Comparison of ENCODE assay signal across 9 cellular contexts in the genomic region with DNA sequence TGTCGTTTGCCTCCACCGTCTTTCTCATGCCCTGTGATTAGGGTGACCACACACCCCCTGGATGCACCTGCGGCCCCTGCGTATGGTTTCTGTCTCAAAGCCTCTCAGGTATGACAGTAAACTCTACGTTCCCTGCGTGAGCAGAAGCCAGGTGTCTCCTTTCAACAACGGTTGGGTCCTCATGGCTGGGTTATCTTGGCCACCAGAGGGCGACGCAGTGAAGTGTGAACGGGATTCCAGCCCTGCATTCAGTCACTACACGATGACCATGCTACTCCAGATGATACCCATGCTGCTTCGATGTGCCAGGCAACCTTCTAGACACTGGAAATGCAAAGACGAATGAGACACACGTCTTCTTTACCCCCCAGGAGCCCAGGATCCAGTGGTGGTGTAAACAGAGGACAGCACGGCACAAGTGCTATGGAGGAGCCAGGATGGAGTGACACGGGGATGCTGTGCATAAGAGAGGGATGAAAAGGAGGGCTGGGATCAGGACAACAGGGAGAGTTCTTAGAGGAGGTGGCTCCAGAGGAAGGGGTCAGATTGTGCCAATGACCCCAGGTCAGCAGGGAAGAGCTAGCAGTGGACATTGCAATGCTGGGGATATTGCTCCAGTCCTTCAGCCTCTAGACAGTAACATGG.
DNase-seq lines count a peak whose midpoint lies in the region; ATAC-seq, FAIRE-seq and TF ChIP-seq lines count a peak whose summit lies in the region.
"Had no signal": no experiment of that assay in that cellular context is flagged by ENCODE, and none has a peak within 500 bp of the region (broad histone marks: within the 10 kb centered on the region; RNA-seq: fewer than 3 reads in every experiment).

No MANE protein-coding gene starts in this region.

- H3K9me3 ChIP-seq in A549 (no peaks in the 10 kb centered on the region), iPS DF 6.9 (ENCODE audit: control insufficient read depth, insufficient read depth, low read length) (no peaks in the 10 kb centered on the region)

- H3K27me3 Mint-ChIP-seq in activated naive CD4-positive, alpha-beta T cell treated with anti-CD3 and anti-CD28 coated beads for 36 hours (ENCODE audit: low read depth), result peaks cover 23% of the 10 kb centered on the region
- H3K27me3 Mint-ChIP-seq in stimulated activated naive B cell treated with anti-CD40 and anti-IgM and Interleukin-4, amounts not matched to agents 10 μg/mL and 1 μg/mL and 100 μg/mL, for 72 hours, result peaks cover 32% of the 10 kb centered on the region in 2 donors

- no peak for TF ChIP-seq EP300 in A549 (IDR thresholded peaks at IDR 0.05)

- TF ChIP-seq CTCF in A549 (IDR thresholded peaks at IDR 0.05) (peak; percentile 50), GM12874 (IDR thresholded peaks at IDR 0.05; ENCODE audit: insufficient read depth, low read depth, low read length) (peak; percentile 65), lower leg skin (IDR thresholded peaks at IDR 0.05) (no peak)

- POLR2A ChIA-PET in A549 (lab: Yijun Ruan, JAX), result no interaction called here

- TF ChIP-seq POLR2A in A549 (IDR thresholded peaks at IDR 0.05; ENCODE audit: low read length) (no peak), lower leg skin (IDR thresholded peaks at IDR 0.05) (no peak)

- H3K27ac Mint-ChIP-seq in activated naive CD4-positive, alpha-beta T cell treated with anti-CD3 and anti-CD28 coated beads for 36 hours, result no peak overlapping the region
- no peak overlapping the region for H3K27ac Mint-ChIP-seq in stimulated activated naive B cell treated with anti-CD40 and anti-IgM and Interleukin-4, amounts not matched to agents 10 μg/mL and 1 μg/mL and 100 μg/mL, for 72 hours
- H3K27ac Mint-ChIP-seq: dendritic cell treated with granulocyte-macrophage colony-stimulating factor and Interleukin-4, amounts not matched to agents 40 ng/mL and 50 ng/mL, for 4 days had no signal

- H3K4me3 ChIP-seq in A549, result no peak overlapping the region
- H3K4me3 ChIP-seq in iPS DF 6.9 (ENCODE audit: low read length), result no peak overlapping the region
- no peak overlapping the region for H3K4me3 ChIP-seq in lower leg skin (ENCODE audit: low read depth, poor library complexity, severe bottlenecking)

- H3K27ac ChIP-seq in A549, result no peak overlapping the region
- H3K27ac ChIP-seq in iPS DF 6.9 (ENCODE audit: low read length), result no peak overlapping the region

- CTCF ChIA-PET in A549 (lab: Yijun Ruan, JAX), result interaction anchor here (0.5 to 3.8 kb wide), 11 partner anchors 10 to 204 kb away, joined by 3 to 21 read pairs (median 5); no protein-coding TSS in a partner anchor
- CTCF ChIA-PET in activated naive CD4-positive, alpha-beta T cell treated with anti-CD3 and anti-CD28 coated beads for 36 hours (lab: Charles Lee), result interaction anchor here (1.0 to 1.2 kb wide), 2 partner anchors 10 to 81 kb away, joined by 3 to 4 read pairs; no protein-coding TSS in a partner anchor

- intact Hi-C loops in activated naive CD4-positive, alpha-beta T cell treated with anti-CD3 and anti-CD28 coated beads for 36 hours (cut with micrococcal nuclease), result loop anchor here (1.0 kb wide), 1 partner anchor 204 kb away; no protein-coding TSS in a partner anchor
- intact Hi-C loops in lower leg skin (cut with DNase I; ENCODE audit: low total_unique reads), result no loop called here

- H3K4me2 ChIP-seq in A549, result no peak overlapping the region

- H3K4me1 ChIP-seq in A549 (no peaks in the 10 kb centered on the region), iPS DF 6.9 (ENCODE audit: control insufficient read depth, insufficient read depth, low read length) (no peaks in the 10 kb centered on the region)

- no peaks in the 10 kb centered on the region for H3K36me3 ChIP-seq in iPS DF 6.9 (ENCODE audit: control insufficient read depth, insufficient read depth, low read length)

- DNase-seq in A549 (ENCODE audit: low read depth in 1 of 2, low spot score in 1 of 2) (peak; percentile 49 to 56), NCI-H187 treated with DMSO at 0.1 percent for 48 hours (lab: John Stamatoyannopoulos, UW) (peak; percentile 12), iPS DF 6.9 (ENCODE audit: low read depth, low spot score) (peak; percentile 75), lower leg skin (ENCODE audit: low spot score in 2 of 2) (no peak)
- peak; percentile 53 for DNase-seq in activated naive CD4-positive, alpha-beta T cell treated with anti-CD3 and anti-CD28 coated beads for 36 hours
- DNase-seq in stimulated activated naive B cell treated with anti-CD40 and anti-IgM and Interleukin-4, amounts not matched to agents 10 μg/mL and 1 μg/mL and 100 μg/mL, for 72 hours, result peak; percentile 8

- no peaks in the 10 kb centered on the region for H3K36me3 Mint-ChIP-seq in activated naive CD4-positive, alpha-beta T cell treated with anti-CD3 and anti-CD28 coated beads for 36 hours (ENCODE audit: low read depth)
- no peaks in the 10 kb centered on the region for H3K36me3 Mint-ChIP-seq in stimulated activated naive B cell treated with anti-CD40 and anti-IgM and Interleukin-4, amounts not matched to agents 10 μg/mL and 1 μg/mL and 100 μg/mL, for 72 hours

- FAIRE-seq in A549 (lab: Jason Lieb, UNC), result no peak

- WGBS in A549 (ENCODE audit: missing lambda C conversion rate), result 28% methylated on average over 16 of the region's 16 CpGs
- WGBS in iPS DF 6.9 (ENCODE audit: insufficient coverage, insufficient read length), result no CpG with 5 or more reads among the region's 16 CpGs
- 56% methylated on average over 16 of the region's 16 CpGs for WGBS in lower leg skin, 2 donors

- peak; percentile 45 to 64; a peak in 4 of 5 replicates for TF ChIP-seq RAD21 in A549 (conservative IDR thresholded peaks at IDR 0.05 in 1 of 2, IDR thresholded peaks at IDR 0.05 in 1 of 2)

- peak; percentile 58 to 94; a peak in 3 of 6 replicates for ATAC-seq in A549
- peak; percentile 45 to 67 for ATAC-seq in stimulated activated naive B cell treated with anti-CD40 and anti-IgM and Interleukin-4, amounts not matched to agents 10 μg/mL and 1 μg/mL and 100 μg/mL, for 72 hours (replicated peaks)
- no peak for ATAC-seq in HG02588 (IDR thresholded peaks at IDR 0.05; ENCODE audit: unreplicated experiment)

- no peaks in the 10 kb centered on the region for H3K4me1 Mint-ChIP-seq in activated naive CD4-positive, alpha-beta T cell treated with anti-CD3 and anti-CD28 coated beads for 36 hours (ENCODE audit: low read depth)
- peaks cover 0 to 2% of the 10 kb centered on the region in 2 donors for H3K4me1 Mint-ChIP-seq in stimulated activated naive B cell treated with anti-CD40 and anti-IgM and Interleukin-4, amounts not matched to agents 10 μg/mL and 1 μg/mL and 100 μg/mL, for 72 hours

- H3K27me3 ChIP-seq in iPS DF 6.9 (ENCODE audit: control insufficient read depth, insufficient read depth, low read length), result no peaks in the 10 kb centered on the region

- no peaks in the 10 kb centered on the region for H3K9me3 Mint-ChIP-seq in activated naive CD4-positive, alpha-beta T cell treated with anti-CD3 and anti-CD28 coated beads for 36 hours
- no peaks in the 10 kb centered on the region for H3K9me3 Mint-ChIP-seq in stimulated activated naive B cell treated with anti-CD40 and anti-IgM and Interleukin-4, amounts not matched to agents 10 μg/mL and 1 μg/mL and 100 μg/mL, for 72 hours
- H3K9me3 Mint-ChIP-seq: dendritic cell treated with granulocyte-macrophage colony-stimulating factor and Interleukin-4, amounts not matched to agents 40 ng/mL and 50 ng/mL, for 4 days had no signal

- no peak overlapping the region for H3K4me3 Mint-ChIP-seq in activated naive CD4-positive, alpha-beta T cell treated with anti-CD3 and anti-CD28 coated beads for 36 hours
- no peak overlapping the region for H3K4me3 Mint-ChIP-seq in stimulated activated naive B cell treated with anti-CD40 and anti-IgM and Interleukin-4, amounts not matched to agents 10 μg/mL and 1 μg/mL and 100 μg/mL, for 72 hours
- H3K4me3 Mint-ChIP-seq: dendritic cell treated with granulocyte-macrophage colony-stimulating factor and Interleukin-4, amounts not matched to agents 40 ng/mL and 50 ng/mL, for 4 days had no signal

TF ChIP-seq in A549, 52 proteins besides CTCF, POLR2A, EP300 and RAD21 (continues in another document):
- TF ChIP-seq MAFK (IDR thresholded peaks at IDR 0.05; ENCODE audit: partially characterized antibody), result no peak
- TF ChIP-seq HDAC2 (IDR thresholded peaks at IDR 0.05), result no peak
- no peak for TF ChIP-seq EHMT2 (IDR thresholded peaks at IDR 0.05; ENCODE audit: low read depth)
- no peak for TF ChIP-seq KDM5A (IDR thresholded peaks at IDR 0.05)
- TF ChIP-seq, protein P1, sequence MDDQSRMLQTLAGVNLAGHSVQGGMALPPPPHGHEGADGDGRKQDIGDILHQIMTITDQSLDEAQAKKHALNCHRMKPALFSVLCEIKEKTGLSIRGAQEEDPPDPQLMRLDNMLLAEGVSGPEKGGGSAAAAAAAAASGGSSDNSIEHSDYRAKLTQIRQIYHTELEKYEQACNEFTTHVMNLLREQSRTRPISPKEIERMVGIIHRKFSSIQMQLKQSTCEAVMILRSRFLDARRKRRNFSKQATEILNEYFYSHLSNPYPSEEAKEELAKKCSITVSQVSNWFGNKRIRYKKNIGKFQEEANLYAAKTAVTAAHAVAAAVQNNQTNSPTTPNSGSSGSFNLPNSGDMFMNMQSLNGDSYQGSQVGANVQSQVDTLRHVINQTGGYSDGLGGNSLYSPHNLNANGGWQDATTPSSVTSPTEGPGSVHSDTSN (IDR thresholded peaks at IDR 0.05), result no peak
- no peak for TF ChIP-seq FOSB (CRISPR knock-in tag; IDR thresholded peaks at IDR 0.05)
- no peak for TF ChIP-seq BHLHE40 (IDR thresholded peaks at IDR 0.05; ENCODE audit: low read depth, low read length)
- TF ChIP-seq ELK1 (IDR thresholded peaks at IDR 0.05; ENCODE audit: low read depth, low read length), result no peak
- TF ChIP-seq MYC (IDR thresholded peaks at IDR 0.05; ENCODE audit: borderline replicate concordance, low read length), result no peak
- TF ChIP-seq EHF (CRISPR knock-in tag; IDR thresholded peaks at IDR 0.05), result no peak
- peak; percentile 64 for TF ChIP-seq SMC3 (IDR thresholded peaks at IDR 0.05)
- TF ChIP-seq FOXS1 (CRISPR knock-in tag; IDR thresholded peaks at IDR 0.05), result no peak
- no peak for TF ChIP-seq SREBF2 (IDR thresholded peaks at IDR 0.05)

Comparison
In these comparisons a context has a peak if more than half of its experiments do, and no peak if none do; other contexts are left out.
1. DNase-seq: peak in A549 (2 of 2), NCI-H187 treated with DMSO at 0.1 percent for 48 hours (single experiment), activated naive CD4-positive, alpha-beta T cell treated with anti-CD3 and anti-CD28 coated beads for 36 hours (single experiment), iPS DF 6.9 (single experiment) and stimulated activated naive B cell treated with anti-CD40 and anti-IgM and Interleukin-4, amounts not matched to agents 10 μg/mL and 1 μg/mL and 100 μg/mL, for 72 hours (single experiment); none in lower leg skin (0 of 2).
2. CTCF ChIP-seq: peak in A549 (single experiment) and GM12874 (single experiment); none in lower leg skin (0 of 3).